In the genomic region with DNA sequence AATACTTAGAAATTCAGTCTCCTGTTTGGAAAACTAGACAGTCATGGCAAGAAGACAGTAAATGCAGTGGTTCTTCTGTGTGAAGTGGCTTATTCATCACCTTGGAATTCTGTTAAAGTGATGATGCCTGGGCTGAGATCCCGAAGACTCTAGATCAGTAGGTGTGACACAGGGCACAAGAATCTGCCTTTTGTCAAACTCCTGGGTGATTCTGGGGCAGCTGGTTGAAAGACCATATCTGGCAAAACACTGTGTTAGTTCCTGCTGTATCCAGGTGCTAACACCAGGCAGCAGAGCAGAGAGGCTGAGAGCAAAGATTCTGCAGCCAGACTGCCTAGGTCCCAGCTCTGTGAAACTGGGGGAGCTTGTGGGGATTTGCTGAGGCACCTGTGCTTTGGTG, we compare ENCODE assay signal across 14 cellular contexts. TPM values are rescaled to one million over a fixed set of nuclear protein-coding genes. Genes with fewer than 3 reads are reported as not detected.
DNase-seq lines count a peak whose midpoint lies in the region; TF ChIP-seq lines count a peak whose summit lies in the region.
"Had no signal": no experiment of that assay in that cellular context is flagged by ENCODE, and none has a peak within 500 bp of the region (broad histone marks: within the 10 kb centered on the region; RNA-seq: fewer than 3 reads in every experiment).

No MANE protein-coding gene starts in this region.

- no peaks in the 10 kb centered on the region for H3K27me3 ChIP-seq in BE2C
- no peaks in the 10 kb centered on the region for H3K27me3 ChIP-seq in mammary epithelial cell (ENCODE audit: insufficient read depth, low read length)
- H3K27me3 ChIP-seq: ascending aorta had no signal

- TF ChIP-seq CTCF in BE2C (IDR thresholded peaks at IDR 0.05; ENCODE audit: low read depth, low read length) = no peak
- TF ChIP-seq CTCF in mammary epithelial cell (conservative IDR thresholded peaks at IDR 0.05 in 1 of 2, IDR thresholded peaks at IDR 0.05 in 1 of 2; ENCODE audit: extremely low read depth in 1 of 2, insufficient read depth in 1 of 2, low read depth in 1 of 2, low read length in 2 of 2) = peak in 1 of 2 donors; percentile 5

- intact Hi-C loops in mammary epithelial cell (cut with micrococcal nuclease) = no loop called here

- no peaks in the 10 kb centered on the region for H3K36me3 ChIP-seq in BE2C
- no peaks in the 10 kb centered on the region for H3K36me3 ChIP-seq in mammary epithelial cell (ENCODE audit: insufficient read depth, low read length)
- H3K36me3 ChIP-seq: ascending aorta, HAP-1 had no signal

- peaks cover 8% of the 10 kb centered on the region for H3K4me1 ChIP-seq in BE2C
- H3K4me1 ChIP-seq in mammary epithelial cell (ENCODE audit: insufficient read depth, low read length) = peaks cover 7% of the 10 kb centered on the region
- H3K4me1 ChIP-seq: HAP-1 had no signal

- H2AFZ ChIP-seq in mammary epithelial cell (ENCODE audit: low read depth, low read length) = peak overlapping the region; percentile 46

- CTCF ChIA-PET in mammary epithelial cell (lab: Charles Lee; ENCODE audit: low non-redundant PET) = interaction anchor here (0.6 kb wide), 1 partner anchor 359 kb away, joined by 6 read pairs; no protein-coding TSS in a partner anchor

- BruUV-seq in mammary epithelial cell (replicated peaks; lab: Mats Ljungman, UMichigan) = no TSS peak

- no peaks in the 10 kb centered on the region for H3K79me2 ChIP-seq in mammary epithelial cell (ENCODE audit: insufficient read depth, low read length)

- no peak overlapping the region for H3K9ac ChIP-seq in mammary epithelial cell (ENCODE audit: insufficient read depth, low read length)

- in situ Hi-C loops in mammary epithelial cell (cut with MboI; ENCODE audit: low sequenced_read_pairs in 2 of 2) = no loop called here

- H3K4me2 ChIP-seq in mammary epithelial cell (ENCODE audit: insufficient read depth, low read depth, low read length) = peak overlapping the region; percentile 39

- no peaks in the 10 kb centered on the region for H3K9me3 ChIP-seq in BE2C
- no peaks in the 10 kb centered on the region for H3K9me3 ChIP-seq in mammary epithelial cell (replicated peaks; ENCODE audit: insufficient read depth, low read length)
- H3K9me3 ChIP-seq: ascending aorta, HAP-1 had no signal

- DNase-seq in BE2C = peak; percentile 17
- DNase-seq in LHCN-M2 (ENCODE audit: low read depth) = peak; percentile 85
- peak; percentile 82 for DNase-seq in mammary epithelial cell
- DNase-seq in kidney tubule cell (ENCODE audit: low spot score) = peak; percentile 98
- no peak for DNase-seq in NCI-H187 (lab: John Stamatoyannopoulos, UW)
- no peak for DNase-seq in NCI-H128 (lab: John Stamatoyannopoulos, UW; ENCODE audit: unreplicated experiment)
- no peak for DNase-seq in NCI-H146 treated with DMSO at 0.1 percent for 48 hours (lab: John Stamatoyannopoulos, UW; ENCODE audit: unreplicated experiment)
- DNase-seq in cerebellar cortex (ENCODE audit: low spot score) = no peak
- DNase-seq: DMS79; stimulated activated CD4-positive, alpha-beta T cell treated with anti-CD3 and anti-CD28 coated beads, Interleukin-1b, Interleukin-23, amount 100 ng/mL, for 48 hours; T-cell had no signal

- H3K4me3 ChIP-seq in BE2C (ENCODE audit: low read depth, low read length) = no peak overlapping the region
- no peak overlapping the region for H3K4me3 ChIP-seq in mammary epithelial cell (replicated peaks in 1 of 3; ENCODE audit: insufficient read depth in 1 of 3, low read depth in 2 of 3, low read length in 3 of 3)
- H3K4me3 ChIP-seq: ascending aorta, HAP-1 had no signal

- H4K20me1 ChIP-seq in mammary epithelial cell (ENCODE audit: insufficient read depth, low read length) = no peaks in the 10 kb centered on the region

- WGBS in mammary epithelial cell (ENCODE audit: low coverage, missing lambda C conversion rate) = 0% methylated on average over 1 of the region's 1 CpG

- H3K27ac ChIP-seq in mammary epithelial cell (ENCODE audit: insufficient read depth, low read depth, low read length) = no peak overlapping the region
- H3K27ac ChIP-seq: ascending aorta, HL-60 had no signal

- dilution Hi-C loops in mammary epithelial cell (cut with HindIII; ENCODE audit: low sequenced_read_pairs) = no loop called here

RNA-seq across cellular contexts. Expression of a gene that starts 26.5 kb away (rescaled TPM):
- 1.5 TPM for polyA plus RNA-seq in BE2C (2012; ENCODE audit: insufficient read depth, insufficient read length, low read depth)
- total RNA-seq in LHCN-M2 (2014; rRNA removed) = not detected in 2 replicates
- not detected for polyA plus RNA-seq in LHCN-M2 (2012)
- total RNA-seq in mammary epithelial cell = not detected
- polyA plus RNA-seq in mammary epithelial cell = 0.01 TPM
- polyA minus RNA-seq in mammary epithelial cell = not detected

Comparison
In these comparisons a context has a peak if more than half of its experiments do, and no peak if none do; other contexts are left out.
1. DNase-seq: peak in BE2C (single experiment), LHCN-M2 (single experiment), mammary epithelial cell (single experiment) and kidney tubule cell (single experiment); none in NCI-H187 (0 of 2), NCI-H128 (single experiment), NCI-H146 treated with DMSO at 0.1 percent for 48 hours (single experiment) and cerebellar cortex (single experiment).